9 cellular contexts compared by ENCODE assay signal in genomic region chr11:46338988-46339666, GRCh38. TPM values are rescaled to one million over a fixed set of nuclear protein-coding genes. Genes with fewer than 3 reads are reported as not detected.
DNase-seq lines count a peak whose midpoint lies in the region; ATAC-seq and TF ChIP-seq lines count a peak whose summit lies in the region.
"Had no signal": no experiment of that assay in that cellular context is flagged by ENCODE, and none has a peak within 500 bp of the region (broad histone marks: within the 10 kb centered on the region; RNA-seq: fewer than 3 reads in every experiment).

No MANE protein-coding gene starts in this region.

- intact Hi-C loops in ascending aorta (cut with DNase I): no loop called here

- peaks cover 52% of the 10 kb centered on the region for H3K4me1 ChIP-seq in iPS-15b (ENCODE audit: control insufficient read depth, insufficient read depth, low read length)
- peaks cover 12 to 76% (median 67%) of the 10 kb centered on the region in 5 donors for H3K4me1 ChIP-seq in subcutaneous abdominal adipose tissue (ENCODE audit: control insufficient read depth in 5 of 5, insufficient read depth in 5 of 5, low read length in 5 of 5)
- H3K4me1 ChIP-seq in ascending aorta: no peaks in the 10 kb centered on the region

- TF ChIP-seq CTCF in ascending aorta (IDR thresholded peaks at IDR 0.05): no peak

- DNase-seq in M059J (ENCODE audit: low read depth) (peak; percentile 64), NCI-H774 (lab: John Stamatoyannopoulos, UW) (no peak), kidney glomerular epithelial cell (lab: John Stamatoyannopoulos, UW) (no peak), ascending aorta (ENCODE audit: low spot score in 2 of 2) (no peak)

- H3K36me3 ChIP-seq in iPS-15b (ENCODE audit: control insufficient read depth, insufficient read depth, low read length) (peaks cover 3% of the 10 kb centered on the region), subcutaneous abdominal adipose tissue (ENCODE audit: control insufficient read depth in 5 of 5, insufficient read depth in 5 of 5, low read length in 5 of 5) (no peaks in the 10 kb centered on the region), ascending aorta (no peaks in the 10 kb centered on the region)

- H3K9me3 ChIP-seq in iPS-15b (ENCODE audit: control insufficient read depth, insufficient read depth, low read length) (no peaks in the 10 kb centered on the region), subcutaneous abdominal adipose tissue (ENCODE audit: control insufficient read depth in 5 of 5, low read length in 5 of 5) (no peaks in the 10 kb centered on the region), ascending aorta (no peaks in the 10 kb centered on the region)

- H3K9ac ChIP-seq in iPS-15b (ENCODE audit: low read depth, low read length) (peak overlapping the region; percentile 8), subcutaneous abdominal adipose tissue (ENCODE audit: low read length in 5 of 5) (peak overlapping the region; percentile 53 to 74 (median 68))

- H3K4me3 ChIP-seq in iPS-15b (ENCODE audit: low read depth, low read length): peak overlapping the region; percentile 23
- H3K4me3 ChIP-seq in subcutaneous abdominal adipose tissue (ENCODE audit: low read depth in 1 of 5, low read length in 5 of 5): peak overlapping the region; percentile 43 to 66 (median 56)
- peak overlapping the region in 1 of 2 donors; percentile 30 for H3K4me3 ChIP-seq in ascending aorta

- peak; percentile 21; the same call in 2 of the 3 replicates for ATAC-seq in SK-N-SH treated with all-trans-retinoic acid at 6 μM for 48 hours
- ATAC-seq in GM18870 (IDR thresholded peaks at IDR 0.05; ENCODE audit: unreplicated experiment): no peak

- peak overlapping the region; percentile 98 for H3K27ac ChIP-seq in subcutaneous abdominal adipose tissue (ENCODE audit: low read depth, low read length)
- H3K27ac ChIP-seq in ascending aorta: no peak overlapping the region

- H3K27me3 ChIP-seq in iPS-15b (ENCODE audit: control insufficient read depth, insufficient read depth, low read length) (peaks cover 5% of the 10 kb centered on the region), subcutaneous abdominal adipose tissue (ENCODE audit: control insufficient read depth in 5 of 5, insufficient read depth in 4 of 5, low read length in 5 of 5) (peaks cover 0 to 2% (median 0%) of the 10 kb centered on the region in 5 donors), ascending aorta (no peaks in the 10 kb centered on the region)

TF ChIP-seq in SK-N-SH treated with all-trans-retinoic acid at 6 μM for 48 hours, 23 proteins besides CTCF, POLR2A, EP300 and RAD21:
- TF ChIP-seq CSDC2 (CRISPR knock-in tag; IDR thresholded peaks at IDR 0.05): no peak

RNA-seq across cellular contexts. Expression of gene DGKZ, which starts 8.1 kb away (rescaled TPM):
- 38.4 and 73.4 TPM in 2 replicates for total RNA-seq in M059J (2014; rRNA removed; shearing (Covaris generic))
- total RNA-seq in ascending aorta: 123 TPM

RNA-seq across cellular contexts. Expression of gene MDK, which starts 42.3 kb away (rescaled TPM):
- total RNA-seq in M059J (2014; rRNA removed; shearing (Covaris generic)): 543 and 581 TPM in 2 replicates
- total RNA-seq in ascending aorta: 93.3 TPM

RNA-seq across cellular contexts. Expression of gene CHRM4, which starts 52.4 kb away (rescaled TPM):
- 0.49 TPM in 1 of 2 replicates, not detected in the other for total RNA-seq in M059J (2014; rRNA removed; shearing (Covaris generic))
- total RNA-seq in ascending aorta: not detected
- total RNA-seq: activated CD8-positive, alpha-beta memory T cell treated with anti-CD3 and anti-CD28 coated beads for 36 hours had no signal
